2 cellular contexts compared by ENCODE assay signal in genomic region chr7:94478648-94479214, GRCh38.
TF ChIP-seq lines count a peak whose summit lies in the region.

No MANE protein-coding gene starts in this region.

TF ChIP-seq in HEK293, 187 proteins besides CTCF, POLR2A, EP300 and RAD21:
- no peak for TF ChIP-seq ZBTB44 (tag by site-specific recombination; IDR thresholded peaks at IDR 0.05)
- TF ChIP-seq ZNF366 (tag by site-specific recombination; conservative IDR thresholded peaks at IDR 0.05) = peak; percentile 89

TF ChIP-seq in K562, 482 proteins besides CTCF, POLR2A, EP300 and RAD21 (continued from another document):
- TF ChIP-seq ZNF512 (tag; IDR thresholded peaks at IDR 0.05) (peak; percentile 83), PYGO2 (tag; IDR thresholded peaks at IDR 0.05) (no peak), TRIM24 (IDR thresholded peaks at IDR 0.05) (no peak)
